8 cellular contexts compared by ENCODE assay signal in the genomic region with DNA sequence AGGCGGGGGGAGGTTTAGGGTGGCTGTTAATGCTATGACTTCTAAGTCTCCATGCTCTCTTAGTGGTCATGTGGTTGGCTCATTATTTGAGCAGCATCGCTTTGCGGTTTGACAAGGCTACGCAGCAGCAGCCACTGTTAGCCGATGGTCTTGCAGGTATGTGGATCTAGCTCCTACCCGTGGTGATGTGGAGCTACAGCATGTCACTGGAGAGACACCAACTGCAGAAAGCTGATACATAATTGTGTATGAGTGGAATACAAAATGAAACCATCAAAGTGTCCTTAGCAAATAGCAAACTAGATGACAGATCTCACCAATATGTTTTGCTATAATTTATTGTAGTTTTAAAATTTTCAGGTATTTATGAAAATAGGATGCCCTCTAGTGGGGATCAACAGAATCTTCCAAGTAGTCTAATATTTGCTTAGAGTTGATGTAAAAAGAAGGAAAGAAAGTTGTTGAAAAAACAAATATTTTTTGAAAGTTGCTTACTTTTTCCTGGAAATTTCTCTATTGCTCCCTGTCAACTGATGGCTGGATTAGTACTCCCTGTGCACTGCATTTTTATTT.
DNase-seq lines count a peak whose midpoint lies in the region; ATAC-seq and TF ChIP-seq lines count a peak whose summit lies in the region.

No MANE protein-coding gene starts in this region.

- DNase-seq in activated naive CD4-positive, alpha-beta T cell treated with anti-CD3 and anti-CD28 coated beads, Interleukin-2, amount 10 ng/mL, durations not matched to agents 7 days and 5 days: peak; percentile 37
- DNase-seq in activated naive CD4-positive, alpha-beta T cell treated with Interleukin-2 at 50 U/mL for 16 hours: no peak
- DNase-seq in H4 (ENCODE audit: low spot score): peak; percentile 99
- peak; percentile 72 for DNase-seq in KBM-7
- peak; percentile 52 for DNase-seq in NOMO-1 treated with dmso at 0.1 percent for 144 hours (lab: John Stamatoyannopoulos, UW; ENCODE audit: unreplicated experiment)
- DNase-seq in MCF 10A (ENCODE audit: unreplicated experiment): peak; percentile 88
- DNase-seq in iris pigment epithelial cell (ENCODE audit: low read depth): peak; percentile 99
- DNase-seq in stimulated activated naive B cell treated with anti-CD40 and anti-IgM and Interleukin-4, amounts not matched to agents 10 μg/mL and 1 μg/mL and 100 μg/mL, for 72 hours: peak; percentile 11

- H3K4me3 Mint-ChIP-seq in activated naive CD4-positive, alpha-beta T cell treated with anti-CD3 and anti-CD28 coated beads, Interleukin-2, amount 10 ng/mL, durations not matched to agents 7 days and 5 days: no peak overlapping the region
- no peak overlapping the region for H3K4me3 Mint-ChIP-seq in MCF 10A (ENCODE audit: unreplicated experiment)
- H3K4me3 Mint-ChIP-seq in stimulated activated naive B cell treated with anti-CD40 and anti-IgM and Interleukin-4, amounts not matched to agents 10 μg/mL and 1 μg/mL and 100 μg/mL, for 72 hours: no peak overlapping the region

- in situ Hi-C loops in KBM-7 (cut with MboI; ENCODE audit: low pct_unique_long_range_greater_than_20kb, low sequenced_read_pairs): no loop called here

- peak; percentile 92 to 98 for ATAC-seq in stimulated activated naive B cell treated with anti-CD40 and anti-IgM and Interleukin-4, amounts not matched to agents 10 μg/mL and 1 μg/mL and 100 μg/mL, for 72 hours (replicated peaks)

- POLR2A ChIA-PET in MCF 10A (lab: Yijun Ruan, JAX): interaction anchor here (1.2 to 1.7 kb wide), 4 partner anchors 9 to 203 kb away, joined by 3 to 7 read pairs (median 6); no protein-coding TSS in a partner anchor

- no peaks in the 10 kb centered on the region for H3K4me1 Mint-ChIP-seq in activated naive CD4-positive, alpha-beta T cell treated with anti-CD3 and anti-CD28 coated beads, Interleukin-2, amount 10 ng/mL, durations not matched to agents 7 days and 5 days
- no peaks in the 10 kb centered on the region for H3K4me1 Mint-ChIP-seq in MCF 10A (ENCODE audit: insufficient read depth, unreplicated experiment)
- no peaks in the 10 kb centered on the region for H3K4me1 Mint-ChIP-seq in stimulated activated naive B cell treated with anti-CD40 and anti-IgM and Interleukin-4, amounts not matched to agents 10 μg/mL and 1 μg/mL and 100 μg/mL, for 72 hours

- no peaks in the 10 kb centered on the region for H3K9me3 Mint-ChIP-seq in activated naive CD4-positive, alpha-beta T cell treated with anti-CD3 and anti-CD28 coated beads, Interleukin-2, amount 10 ng/mL, durations not matched to agents 7 days and 5 days
- H3K9me3 Mint-ChIP-seq in MCF 10A (ENCODE audit: unreplicated experiment): no peaks in the 10 kb centered on the region
- no peaks in the 10 kb centered on the region for H3K9me3 Mint-ChIP-seq in stimulated activated naive B cell treated with anti-CD40 and anti-IgM and Interleukin-4, amounts not matched to agents 10 μg/mL and 1 μg/mL and 100 μg/mL, for 72 hours

- no TSS peak for BruUV-seq in MCF 10A (replicated peaks; lab: Mats Ljungman, UMichigan)

- intact Hi-C loops in MCF 10A (cut with micrococcal nuclease): loop anchor here (1.0 to 10.0 kb wide), 6 partner anchors 197 to 1303 kb away; no protein-coding TSS in a partner anchor

- no peaks in the 10 kb centered on the region for H3K27me3 Mint-ChIP-seq in activated naive CD4-positive, alpha-beta T cell treated with anti-CD3 and anti-CD28 coated beads, Interleukin-2, amount 10 ng/mL, durations not matched to agents 7 days and 5 days
- H3K27me3 Mint-ChIP-seq in MCF 10A (ENCODE audit: insufficient read depth, unreplicated experiment): no peaks in the 10 kb centered on the region
- no peaks in the 10 kb centered on the region for H3K27me3 Mint-ChIP-seq in stimulated activated naive B cell treated with anti-CD40 and anti-IgM and Interleukin-4, amounts not matched to agents 10 μg/mL and 1 μg/mL and 100 μg/mL, for 72 hours

- peak; percentile 98 for TF ChIP-seq CTCF in MCF 10A (IDR thresholded peaks at IDR 0.05; ENCODE audit: unreplicated experiment)

- CTCF ChIA-PET in activated naive CD4-positive, alpha-beta T cell treated with anti-CD3 and anti-CD28 coated beads, Interleukin-2, amount 10 ng/mL, durations not matched to agents 7 days and 5 days (lab: Charles Lee): interaction anchor here (1.4 kb wide), 1 partner anchor 9 kb away, joined by 3 read pairs; no protein-coding TSS in a partner anchor
- CTCF ChIA-PET in MCF 10A (lab: Yijun Ruan, JAX): interaction anchor here (0.6 to 7.3 kb wide), 51 partner anchors 8 to 1307 kb away, joined by 3 to 70 read pairs (median 4); a partner anchor contains a TSS

- H3K36me3 Mint-ChIP-seq in activated naive CD4-positive, alpha-beta T cell treated with anti-CD3 and anti-CD28 coated beads, Interleukin-2, amount 10 ng/mL, durations not matched to agents 7 days and 5 days: no peaks in the 10 kb centered on the region
- no peaks in the 10 kb centered on the region for H3K36me3 Mint-ChIP-seq in MCF 10A (ENCODE audit: insufficient read depth, unreplicated experiment)
- no peaks in the 10 kb centered on the region for H3K36me3 Mint-ChIP-seq in stimulated activated naive B cell treated with anti-CD40 and anti-IgM and Interleukin-4, amounts not matched to agents 10 μg/mL and 1 μg/mL and 100 μg/mL, for 72 hours

- H3K27ac Mint-ChIP-seq in activated naive CD4-positive, alpha-beta T cell treated with anti-CD3 and anti-CD28 coated beads, Interleukin-2, amount 10 ng/mL, durations not matched to agents 7 days and 5 days: no peak overlapping the region
- H3K27ac Mint-ChIP-seq in MCF 10A (ENCODE audit: low read depth, unreplicated experiment): peak overlapping the region; percentile 12
- H3K27ac Mint-ChIP-seq in stimulated activated naive B cell treated with anti-CD40 and anti-IgM and Interleukin-4, amounts not matched to agents 10 μg/mL and 1 μg/mL and 100 μg/mL, for 72 hours: no peak overlapping the region
